ENCODE assay signal across 2 cellular contexts in the genomic region with DNA sequence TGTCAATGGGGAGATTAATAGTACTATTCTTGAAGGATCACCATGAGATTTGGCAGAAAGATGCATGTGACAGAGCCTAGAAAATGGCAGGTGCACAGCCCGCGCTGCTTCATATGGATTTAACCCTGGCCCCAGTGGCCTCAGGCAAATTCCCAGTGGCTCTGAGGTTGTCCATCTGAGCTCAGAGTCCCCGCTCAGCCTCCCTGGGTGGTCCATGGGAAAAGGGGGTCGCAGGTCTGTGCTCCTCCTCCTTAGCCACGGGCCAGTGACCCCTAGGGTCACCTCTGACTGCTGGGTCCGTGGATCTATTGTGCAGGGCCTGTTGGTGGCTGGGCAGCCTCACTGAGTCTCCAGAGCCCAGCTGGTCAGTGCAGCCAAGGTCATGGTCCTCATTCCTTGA.
TF ChIP-seq lines count a peak whose summit lies in the region.

No MANE protein-coding gene starts in this region.

TF ChIP-seq in IMR-90, 13 proteins besides CTCF, POLR2A, EP300 and RAD21:
- no peak for TF ChIP-seq NFE2L2 (IDR thresholded peaks at IDR 0.05; ENCODE audit: low read depth, low read length)
- TF ChIP-seq MAFK (IDR thresholded peaks at IDR 0.05; ENCODE audit: low read depth, low read length), result no peak
- TF ChIP-seq SMC3 (IDR thresholded peaks at IDR 0.05; ENCODE audit: low read depth, low read length), result no peak
- TF ChIP-seq, protein P1, sequence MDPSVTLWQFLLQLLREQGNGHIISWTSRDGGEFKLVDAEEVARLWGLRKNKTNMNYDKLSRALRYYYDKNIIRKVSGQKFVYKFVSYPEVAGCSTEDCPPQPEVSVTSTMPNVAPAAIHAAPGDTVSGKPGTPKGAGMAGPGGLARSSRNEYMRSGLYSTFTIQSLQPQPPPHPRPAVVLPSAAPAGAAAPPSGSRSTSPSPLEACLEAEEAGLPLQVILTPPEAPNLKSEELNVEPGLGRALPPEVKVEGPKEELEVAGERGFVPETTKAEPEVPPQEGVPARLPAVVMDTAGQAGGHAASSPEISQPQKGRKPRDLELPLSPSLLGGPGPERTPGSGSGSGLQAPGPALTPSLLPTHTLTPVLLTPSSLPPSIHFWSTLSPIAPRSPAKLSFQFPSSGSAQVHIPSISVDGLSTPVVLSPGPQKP (IDR thresholded peaks at IDR 0.05; ENCODE audit: borderline replicate concordance, low read depth, low read length), result no peak
- no peak for TF ChIP-seq BHLHE40 (IDR thresholded peaks at IDR 0.05; ENCODE audit: low read depth, low read length)
- no peak for TF ChIP-seq MAZ (IDR thresholded peaks at IDR 0.05; ENCODE audit: borderline replicate concordance, low read depth, low read length)

TF ChIP-seq in K562, 482 proteins besides CTCF, POLR2A, EP300 and RAD21:
- no peak for TF ChIP-seq RBM39 (optimal IDR thresholded peaks at IDR 0.05; ENCODE audit: low read depth, low read length)
- no peak for TF ChIP-seq ZNF699 (CRISPR knock-in tag; IDR thresholded peaks at IDR 0.05; ENCODE audit: insufficient replicate concordance)
- no peak for TF ChIP-seq TBL1XR1 (IDR thresholded peaks at IDR 0.05; ENCODE audit: low read length in 2 of 2)
- TF ChIP-seq, protein P2, sequence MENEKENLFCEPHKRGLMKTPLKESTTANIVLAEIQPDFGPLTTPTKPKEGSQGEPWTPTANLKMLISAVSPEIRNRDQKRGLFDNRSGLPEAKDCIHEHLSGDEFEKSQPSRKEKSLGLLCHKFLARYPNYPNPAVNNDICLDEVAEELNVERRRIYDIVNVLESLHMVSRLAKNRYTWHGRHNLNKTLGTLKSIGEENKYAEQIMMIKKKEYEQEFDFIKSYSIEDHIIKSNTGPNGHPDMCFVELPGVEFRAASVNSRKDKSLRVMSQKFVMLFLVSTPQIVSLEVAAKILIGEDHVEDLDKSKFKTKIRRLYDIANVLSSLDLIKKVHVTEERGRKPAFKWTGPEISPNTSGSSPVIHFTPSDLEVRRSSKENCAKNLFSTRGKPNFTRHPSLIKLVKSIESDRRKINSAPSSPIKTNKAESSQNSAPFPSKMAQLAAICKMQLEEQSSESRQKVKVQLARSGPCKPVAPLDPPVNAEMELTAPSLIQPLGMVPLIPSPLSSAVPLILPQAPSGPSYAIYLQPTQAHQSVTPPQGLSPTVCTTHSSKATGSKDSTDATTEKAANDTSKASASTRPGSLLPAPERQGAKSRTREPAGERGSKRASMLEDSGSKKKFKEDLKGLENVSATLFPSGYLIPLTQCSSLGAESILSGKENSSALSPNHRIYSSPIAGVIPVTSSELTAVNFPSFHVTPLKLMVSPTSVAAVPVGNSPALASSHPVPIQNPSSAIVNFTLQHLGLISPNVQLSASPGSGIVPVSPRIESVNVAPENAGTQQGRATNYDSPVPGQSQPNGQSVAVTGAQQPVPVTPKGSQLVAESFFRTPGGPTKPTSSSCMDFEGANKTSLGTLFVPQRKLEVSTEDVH (IDR thresholded peaks at IDR 0.05; ENCODE audit: low read depth, partially characterized antibody), result no peak
- TF ChIP-seq MAFF (IDR thresholded peaks at IDR 0.05; ENCODE audit: low read length), result no peak
- no peak for TF ChIP-seq RFX5 (IDR thresholded peaks at IDR 0.05; ENCODE audit: low read depth, low read length)
- peak; percentile 74 for TF ChIP-seq RBM25 (IDR thresholded peaks at IDR 0.05; ENCODE audit: low read depth, low read length, severe bottlenecking)
- no peak for TF ChIP-seq DDX20 (tag; IDR thresholded peaks at IDR 0.05; ENCODE audit: low read depth)
- no peak for TF ChIP-seq HDAC6 (IDR thresholded peaks at IDR 0.05; ENCODE audit: low read depth, low read length)
TF ChIP-seq in K562: peak in this region for 1.
